ENCODE assay signal across 11 cellular contexts in genomic region chr7:1455241-1455939, GRCh38. TPM values are rescaled to one million over a fixed set of nuclear protein-coding genes. Genes with fewer than 3 reads are reported as not detected.
A peak's percentile ranks its signal among the peaks of the same experiment; 100 is the strongest.
DNase-seq lines count a peak whose midpoint lies in the region; ATAC-seq, FAIRE-seq and TF ChIP-seq lines count a peak whose summit lies in the region.
"Had no signal": no experiment of that assay in that cellular context is flagged by ENCODE, and none has a peak within 500 bp of the region (broad histone marks: within the 10 kb centered on the region; RNA-seq: fewer than 3 reads in every experiment).

No MANE protein-coding gene starts in this region.

- H3K4me3 ChIP-seq in right atrium auricular region (no peak overlapping the region), bronchial epithelial cell (ENCODE audit: low read depth, low read length) (peak overlapping the region; percentile 26), lower lobe of right lung (peak overlapping the region; percentile 48), vagina (no peak overlapping the region)

- H3K27me3 ChIP-seq in right atrium auricular region (no peaks in the 10 kb centered on the region), bronchial epithelial cell (ENCODE audit: control insufficient read depth, insufficient read depth, low read length) (no peaks in the 10 kb centered on the region), lower lobe of right lung (ENCODE audit: low read depth) (no peaks in the 10 kb centered on the region), vagina (no peaks in the 10 kb centered on the region)

- TF ChIP-seq CTCF in right atrium auricular region (IDR thresholded peaks at IDR 0.05) (no peak), bronchial epithelial cell (IDR thresholded peaks at IDR 0.05; ENCODE audit: insufficient read depth, low read length, severe bottlenecking) (no peak), lower lobe of right lung (IDR thresholded peaks at IDR 0.05) (no peak), vagina (IDR thresholded peaks at IDR 0.05) (no peak)

- DNase-seq in right atrium auricular region (ENCODE audit: low spot score), result no peak
- no peak for DNase-seq in left ventricle myocardium superior
- DNase-seq in bronchial epithelial cell (ENCODE audit: low read depth), result peak; percentile 70
- peak; percentile 90 for DNase-seq in lower lobe of right lung
- DNase-seq in vagina (ENCODE audit: extremely low spot score in 2 of 2), result no peak
- DNase-seq in globus pallidus (ENCODE audit: low spot score), result no peak
- DNase-seq in superior temporal gyrus (ENCODE audit: extremely low spot score), result no peak
- DNase-seq: Kasumi-1, SHP77 treated with DMSO at 0.1 percent for 48 hours had no signal

- FAIRE-seq in bronchial epithelial cell (lab: Jason Lieb, UNC), result no peak

- H3K4me1 ChIP-seq in right atrium auricular region (peaks cover 0 to 60% of the 10 kb centered on the region in 2 donors), lower lobe of right lung (peaks cover 65% of the 10 kb centered on the region), vagina (peaks cover 89% of the 10 kb centered on the region)

- no peaks in the 10 kb centered on the region for H3K9me3 ChIP-seq in right atrium auricular region
- H3K9me3 ChIP-seq in lower lobe of right lung, result no peaks in the 10 kb centered on the region
- H3K9me3 ChIP-seq in vagina, result no peaks in the 10 kb centered on the region

- H3K36me3 ChIP-seq in right atrium auricular region (no peaks in the 10 kb centered on the region), bronchial epithelial cell (ENCODE audit: control insufficient read depth, insufficient read depth, low read length) (peaks cover 7% of the 10 kb centered on the region), lower lobe of right lung (no peaks in the 10 kb centered on the region), vagina (no peaks in the 10 kb centered on the region)

- intact Hi-C loops in left ventricle myocardium superior (cut with micrococcal nuclease) (no loop called here), lower lobe of right lung (cut with DNase I) (no loop called here), vagina (cut with DNase I) (no loop called here)

- TF ChIP-seq POLR2A in vagina (IDR thresholded peaks at IDR 0.05), result no peak

- ATAC-seq in left ventricle myocardium superior, result no peak
- ATAC-seq in lower lobe of right lung, result peak; percentile 54 to 65
- ATAC-seq in HG03095 (IDR thresholded peaks at IDR 0.05; ENCODE audit: unreplicated experiment), result no peak
- ATAC-seq: stimulated activated memory B cell treated with anti-CD40 and anti-IgM and Interleukin-4, amounts not matched to agents 10 μg/mL and 1 μg/mL and 100 μg/mL, for 72 hours had no signal

- H3K27ac ChIP-seq in right atrium auricular region (peak overlapping the region; percentile 32 to 51), lower lobe of right lung (peak overlapping the region; percentile 86), vagina (peak overlapping the region; percentile 59)

RNA-seq across cellular contexts. Expression of gene MICALL2, which starts 3.9 kb away (rescaled TPM):
- total RNA-seq in right atrium auricular region (1 to 10 TPM; 3.6 to 9.4 TPM), left ventricle myocardium superior (9.4 TPM), bronchial epithelial cell (13.7 and 14.2 TPM in 2 replicates), lower lobe of right lung (28.9 TPM), vagina (15.7 TPM)

RNA-seq across cellular contexts. Expression of gene INTS1, which starts 48.8 kb away (rescaled TPM):
- total RNA-seq in right atrium auricular region, result 10 to 100 TPM; 29.0 to 47.0 TPM
- 32.0 TPM for total RNA-seq in left ventricle myocardium superior
- total RNA-seq in bronchial epithelial cell, result 18.7 and 21.6 TPM in 2 replicates
- 50.8 TPM for total RNA-seq in lower lobe of right lung
- total RNA-seq in vagina, result 67.3 TPM

Comparison
In these comparisons a context has a peak if more than half of its experiments do, and no peak if none do; other contexts are left out.
1. DNase-seq: peak in bronchial epithelial cell (single experiment) and lower lobe of right lung (single experiment); none in right atrium auricular region (single experiment), left ventricle myocardium superior (single experiment), vagina (0 of 2), globus pallidus (single experiment) and superior temporal gyrus (single experiment).
2. H3K4me3 ChIP-seq: peak in bronchial epithelial cell (single experiment) and lower lobe of right lung (single experiment); none in right atrium auricular region (0 of 2) and vagina (0 of 2).
3. ATAC-seq: peak in lower lobe of right lung (2 of 2); none in left ventricle myocardium superior (single experiment) and HG03095 (single experiment).
4. Peak in every context shown above with its lines, with median percentiles within 50 percentile points of each other: H3K27ac ChIP-seq.